Comparison of ENCODE assay signal across 12 cellular contexts in genomic region chr5:157652377-157652692, GRCh38. TPM values are rescaled to one million over a fixed set of nuclear protein-coding genes. Genes with fewer than 3 reads are reported as not detected.
DNase-seq lines count a peak whose midpoint lies in the region; ATAC-seq, FAIRE-seq and TF ChIP-seq lines count a peak whose summit lies in the region.
"Had no signal": no experiment of that assay in that cellular context is flagged by ENCODE, and none has a peak within 500 bp of the region (broad histone marks: within the 10 kb centered on the region; RNA-seq: fewer than 3 reads in every experiment).

TSS of gene SOX30 (minus strand) at chr5:157652438. CDS start at chr5:157652078, 360 bp downstream.

- no peak for TF ChIP-seq EP300 in HepG2 (IDR thresholded peaks at IDR 0.05; ENCODE audit: low read depth in 2 of 2, low read length in 2 of 2)
- TF ChIP-seq EP300 in HepG2 (CRISPR knock-in tag; IDR thresholded peaks at IDR 0.05; ENCODE audit: borderline replicate concordance) = no peak

- intact Hi-C loops in activated CD4-positive, alpha-beta T cell treated with anti-CD3 and anti-CD28 coated beads for 36 hours (cut with DNase I, micrococcal nuclease) = loop anchor here (5.0 kb wide), 2 partner anchors 80 to 90 kb away; partner anchors contain the start of gene LSM11 (in 1 of the 2)
- intact Hi-C loops in HepG2 (cut with micrococcal nuclease; ENCODE audit: unreplicated experiment) = no loop called here

- no peak for TF ChIP-seq RAD21 in HepG2 (CRISPR knock-in tag; IDR thresholded peaks at IDR 0.05)

- peak within 1 kb of the TSS; percentile 80 for H3K4me2 ChIP-seq in astrocyte (ENCODE audit: low read length)
- no peak within 1 kb of the TSS for H3K4me2 ChIP-seq in HepG2 (ENCODE audit: low read depth, low read length)
- H3K4me2 ChIP-seq: A549 had no signal

- TF ChIP-seq POLR2A in HepG2 (IDR thresholded peaks at IDR 0.05; ENCODE audit: insufficient read depth in 1 of 2, low read depth in 2 of 2, low read length in 2 of 2) = no peak

- peaks cover 22% of the 10 kb centered on the region for H3K9me3 Mint-ChIP-seq in activated CD4-positive, alpha-beta T cell treated with anti-CD3 and anti-CD28 coated beads for 36 hours (ENCODE audit: low read depth)
- H3K9me3 Mint-ChIP-seq in astrocyte (ENCODE audit: unreplicated experiment) = peaks cover 31% of the 10 kb centered on the region

- H3K27me3 ChIP-seq in astrocyte (ENCODE audit: insufficient read depth, low read length) = no peaks in the 10 kb centered on the region
- H3K27me3 ChIP-seq in HepG2 (ENCODE audit: control insufficient read depth in 1 of 2, insufficient read depth in 2 of 2, low read length in 2 of 2) = peaks cover 0 to 5% of the 10 kb centered on the region in 2 experiments; a peak in 1 of 5 replicates
- H3K27me3 ChIP-seq in subcutaneous abdominal adipose tissue (ENCODE audit: control insufficient read depth in 5 of 5, insufficient read depth in 4 of 5, low read length in 5 of 5) = peaks cover 0 to 2% (median 0%) of the 10 kb centered on the region in 5 donors

- H3K27ac Mint-ChIP-seq in activated CD4-positive, alpha-beta T cell treated with anti-CD3 and anti-CD28 coated beads for 36 hours = peak within 1 kb of the TSS; percentile 83
- no peak within 1 kb of the TSS for H3K27ac Mint-ChIP-seq in astrocyte (ENCODE audit: unreplicated experiment)

- H3K36me3 ChIP-seq in astrocyte (ENCODE audit: insufficient read depth, low read length) (no peaks in the 10 kb centered on the region), HepG2 (replicated peaks in 1 of 2; ENCODE audit: control insufficient read depth in 1 of 2, insufficient read depth in 2 of 2, low read length in 2 of 2) (no peaks in the 10 kb centered on the region), subcutaneous abdominal adipose tissue (ENCODE audit: control insufficient read depth in 5 of 5, insufficient read depth in 5 of 5, low read length in 5 of 5) (no peaks in the 10 kb centered on the region)

- H4K20me1 ChIP-seq in astrocyte (ENCODE audit: insufficient read depth, low read length) = no peaks in the 10 kb centered on the region
- no peaks in the 10 kb centered on the region for H4K20me1 ChIP-seq in HepG2 (ENCODE audit: insufficient read depth, low read length)

- peaks cover 3% of the 10 kb centered on the region for H3K4me1 ChIP-seq in astrocyte (ENCODE audit: insufficient read depth, low read length)
- no peaks in the 10 kb centered on the region for H3K4me1 ChIP-seq in HepG2 (ENCODE audit: insufficient read depth, low read length)
- peaks cover 0 to 11% (median 10%) of the 10 kb centered on the region in 5 donors for H3K4me1 ChIP-seq in subcutaneous abdominal adipose tissue (ENCODE audit: control insufficient read depth in 5 of 5, insufficient read depth in 5 of 5, low read length in 5 of 5)
- H3K4me1 ChIP-seq: A549 had no signal

- peak within 1 kb of the TSS; percentile 18 for H3K9ac ChIP-seq in astrocyte (ENCODE audit: low read length)
- H3K9ac ChIP-seq in HepG2 (ENCODE audit: insufficient read depth, low read depth, low read length) = no peak within 1 kb of the TSS
- H3K9ac ChIP-seq in subcutaneous abdominal adipose tissue (ENCODE audit: low read length in 5 of 5) = peak within 1 kb of the TSS in 3 of 5 donors; percentile 14 to 73 (median 32)

- TF ChIP-seq CTCF in astrocyte (IDR thresholded peaks at IDR 0.05; ENCODE audit: insufficient read depth, low read depth, low read length) = no peak
- TF ChIP-seq CTCF in HepG2 (CRISPR knock-in tag; IDR thresholded peaks at IDR 0.05) = no peak

- POLR2A ChIA-PET in activated CD4-positive, alpha-beta T cell treated with anti-CD3 and anti-CD28 coated beads for 36 hours (lab: Charles Lee) = no interaction called here
- POLR2A ChIA-PET in HepG2 (lab: Yijun Ruan, JAX) = no interaction called here

- H3K36me3 Mint-ChIP-seq in activated CD4-positive, alpha-beta T cell treated with anti-CD3 and anti-CD28 coated beads for 36 hours (ENCODE audit: low read depth) = peaks cover 14% of the 10 kb centered on the region
- H3K36me3 Mint-ChIP-seq in astrocyte (ENCODE audit: low read depth, unreplicated experiment) = peaks cover 7% of the 10 kb centered on the region

- H3K79me2 ChIP-seq in astrocyte (ENCODE audit: insufficient read depth, low read length) = no peaks in the 10 kb centered on the region
- H3K79me2 ChIP-seq in HepG2 (ENCODE audit: insufficient read depth, low read length) = no peaks in the 10 kb centered on the region

- H3K27ac ChIP-seq in astrocyte (ENCODE audit: low read depth, low read length) (no peak within 1 kb of the TSS), HepG2 (ENCODE audit: extremely low read length, insufficient read depth, low read length) (no peak within 1 kb of the TSS), subcutaneous abdominal adipose tissue (ENCODE audit: low read depth, low read length) (no peak within 1 kb of the TSS)
- H3K27ac ChIP-seq: A549 had no signal

- H2AFZ ChIP-seq in astrocyte (ENCODE audit: low read depth, low read length) (peak within 1 kb of the TSS; percentile 95), HepG2 (ENCODE audit: low read length) (no peak within 1 kb of the TSS)

- H3K9me3 ChIP-seq in astrocyte (ENCODE audit: insufficient read depth, low read depth, low read length) (peaks cover 3% of the 10 kb centered on the region), HepG2 (ENCODE audit: low read length) (peaks cover 2% of the 10 kb centered on the region; the same call in 1 of the 2 replicates), subcutaneous abdominal adipose tissue (ENCODE audit: control insufficient read depth in 5 of 5, low read length in 5 of 5) (peaks cover 0 to 5% (median under 1%) of the 10 kb centered on the region in 5 donors)

- peaks cover 15% of the 10 kb centered on the region for H3K4me1 Mint-ChIP-seq in activated CD4-positive, alpha-beta T cell treated with anti-CD3 and anti-CD28 coated beads for 36 hours
- no peaks in the 10 kb centered on the region for H3K4me1 Mint-ChIP-seq in astrocyte (ENCODE audit: low read depth, unreplicated experiment)

- H3K4me3 ChIP-seq in astrocyte (ENCODE audit: insufficient read depth, low read depth, low read length) = peak within 1 kb of the TSS; percentile 32
- H3K4me3 ChIP-seq in HepG2 (replicated peaks in 1 of 3; ENCODE audit: insufficient read depth in 1 of 3, low read depth in 2 of 3, low read length in 3 of 3) = no peak within 1 kb of the TSS
- peak within 1 kb of the TSS; percentile 47 to 85 (median 66) for H3K4me3 ChIP-seq in subcutaneous abdominal adipose tissue (ENCODE audit: low read depth in 1 of 5, low read length in 5 of 5)
- H3K4me3 ChIP-seq: A549 had no signal

- no peak for ATAC-seq in activated CD4-positive, alpha-beta T cell treated with anti-CD3 and anti-CD28 coated beads for 36 hours
- ATAC-seq in HepG2 (no peak), GM18511 (IDR thresholded peaks at IDR 0.05; ENCODE audit: unreplicated experiment) (no peak), HG02884 (IDR thresholded peaks at IDR 0.05; ENCODE audit: unreplicated experiment) (no peak)
- ATAC-seq: A549 had no signal

- DNase-seq in activated CD4-positive, alpha-beta T cell treated with anti-CD3 and anti-CD28 coated beads for 36 hours = no peak
- no peak for DNase-seq in activated CD4-positive, alpha-beta T cell treated with anti-CD3 and anti-CD28 coated beads, Interleukin-2, amount 50 U/mL, for 48 hours
- no peak for DNase-seq in astrocyte (ENCODE audit: low read depth)
- DNase-seq in HepG2 (ENCODE audit: low spot score) = peak; percentile 7
- DNase-seq in hippocampal formation (lab: John Stamatoyannopoulos, UW) = no peak
- DNase-seq: NCI-H2171 treated with DMSO at 0.1 percent for 48 hours, T-helper 9 cell had no signal

- CTCF ChIA-PET in activated CD4-positive, alpha-beta T cell treated with anti-CD3 and anti-CD28 coated beads for 36 hours (lab: Charles Lee) = interaction anchor here (1.1 to 2.1 kb wide), 5 partner anchors 9 to 145 kb away, joined by 3 to 13 read pairs (median 4); partner anchors contain the start of gene LSM11
- CTCF ChIA-PET in HepG2 (lab: Yijun Ruan, JAX; ENCODE audit: low intra/inter-chr PET ratio, low total read pairs) = no interaction called here

- BruUV-seq in HepG2 (replicated peaks; lab: Mats Ljungman, UMichigan) = no TSS peak

- peak within 1 kb of the TSS; percentile 69 for H3K4me3 Mint-ChIP-seq in activated CD4-positive, alpha-beta T cell treated with anti-CD3 and anti-CD28 coated beads for 36 hours
- H3K4me3 Mint-ChIP-seq in astrocyte (ENCODE audit: unreplicated experiment) = no peak within 1 kb of the TSS

- WGBS in HepG2 (ENCODE audit: low lambda C conversion rate) = 56% methylated on average over 12 of the region's 15 CpGs

- in situ Hi-C loops in HepG2 (cut with HindIII; ENCODE audit: extremely low pct_ligation_motif_present, low pct_unique_long_range_greater_than_20kb) = no loop called here

- no peak for FAIRE-seq in astrocyte (lab: Jason Lieb, UNC)
- no peak for FAIRE-seq in HepG2 (lab: Jason Lieb, UNC)
- FAIRE-seq: A549, colon had no signal

- H3K27me3 Mint-ChIP-seq in activated CD4-positive, alpha-beta T cell treated with anti-CD3 and anti-CD28 coated beads for 36 hours = no peaks in the 10 kb centered on the region
- peaks cover 7% of the 10 kb centered on the region for H3K27me3 Mint-ChIP-seq in astrocyte (ENCODE audit: low read depth, unreplicated experiment)

RNA-seq across cellular contexts. Expression of gene SOX30, which starts in this region (rescaled TPM):
- total RNA-seq in activated CD4-positive, alpha-beta T cell treated with anti-CD3 and anti-CD28 coated beads for 36 hours = under 1 TPM; 0.18 to 0.44 TPM
- total RNA-seq in astrocyte (0.14 and 0.19 TPM in 2 replicates), HepG2 (2016; rRNA removed; fragmentation: Illumina TruSeq; extraction: Trizol) (not detected in 2 replicates)
- not detected in 2 replicates for total RNA-seq in HepG2 (2016; cell fraction: cytosol; rRNA removed; fragmentation: Illumina TruSeq; extraction: Trizol; ENCODE audit: low read depth)
- not detected in 2 replicates for total RNA-seq in HepG2 (2016; cell fraction: insoluble cytoplasmic fraction; rRNA removed; fragmentation: Illumina TruSeq; extraction: Trizol)
- not detected in 2 replicates for total RNA-seq in HepG2 (2016; cell fraction: membrane; rRNA removed; fragmentation: Illumina TruSeq; extraction: Trizol)
- total RNA-seq in HepG2 (2016; cell fraction: nucleus; rRNA removed; fragmentation: Illumina TruSeq; extraction: Trizol) = not detected in 2 replicates
- 0.05 TPM in 1 of 2 replicates, not detected in the other for polyA plus RNA-seq in HepG2 (2011; rRNA removed)
- polyA plus RNA-seq in HepG2 (2011; cell fraction: cytosol; rRNA removed) = not detected in 2 replicates
- not detected in 2 replicates for polyA plus RNA-seq in HepG2 (2011; cell fraction: nucleus; rRNA removed)
- polyA plus RNA-seq in HepG2 (2012) = not detected in 2 replicates
- polyA plus RNA-seq in HepG2 (2016; cell fraction: cytosol; fragmentation: Illumina TruSeq; extraction: Trizol; ENCODE audit: low read depth) = not detected in 2 replicates
- not detected in 2 replicates for polyA plus RNA-seq in HepG2 (2016; cell fraction: insoluble cytoplasmic fraction; fragmentation: Illumina TruSeq; extraction: Trizol; ENCODE audit: low read depth)
- polyA plus RNA-seq in HepG2 (2016; cell fraction: membrane; fragmentation: Illumina TruSeq; extraction: Trizol; ENCODE audit: low read depth) = not detected in 2 replicates
- polyA plus RNA-seq in HepG2 (2016; cell fraction: nucleus; fragmentation: Illumina TruSeq; extraction: Trizol; ENCODE audit: insufficient read depth, low read depth) = not detected in 2 replicates
- not detected in 2 replicates for polyA minus RNA-seq in HepG2 (2011; rRNA and poly(A)+ RNA removed; ENCODE audit: low replicate concordance)
- not detected in 2 replicates for polyA minus RNA-seq in HepG2 (2011; cell fraction: cytosol; rRNA and poly(A)+ RNA removed)
- not detected in 2 replicates for polyA minus RNA-seq in HepG2 (2011; cell fraction: nucleus; rRNA and poly(A)+ RNA removed)

Comparison
In these comparisons a context has a peak if more than half of its experiments do, and no peak if none do; other contexts are left out.
1. Peak in DNase-seq in HepG2; RNA of the gene not detected or under 1 TPM.
2. H3K4me3 ChIP-seq: peak in astrocyte (single experiment) and subcutaneous abdominal adipose tissue (5 of 5); none in HepG2 (0 of 3).